ENCODE assay signal across 9 cellular contexts in the genomic region with DNA sequence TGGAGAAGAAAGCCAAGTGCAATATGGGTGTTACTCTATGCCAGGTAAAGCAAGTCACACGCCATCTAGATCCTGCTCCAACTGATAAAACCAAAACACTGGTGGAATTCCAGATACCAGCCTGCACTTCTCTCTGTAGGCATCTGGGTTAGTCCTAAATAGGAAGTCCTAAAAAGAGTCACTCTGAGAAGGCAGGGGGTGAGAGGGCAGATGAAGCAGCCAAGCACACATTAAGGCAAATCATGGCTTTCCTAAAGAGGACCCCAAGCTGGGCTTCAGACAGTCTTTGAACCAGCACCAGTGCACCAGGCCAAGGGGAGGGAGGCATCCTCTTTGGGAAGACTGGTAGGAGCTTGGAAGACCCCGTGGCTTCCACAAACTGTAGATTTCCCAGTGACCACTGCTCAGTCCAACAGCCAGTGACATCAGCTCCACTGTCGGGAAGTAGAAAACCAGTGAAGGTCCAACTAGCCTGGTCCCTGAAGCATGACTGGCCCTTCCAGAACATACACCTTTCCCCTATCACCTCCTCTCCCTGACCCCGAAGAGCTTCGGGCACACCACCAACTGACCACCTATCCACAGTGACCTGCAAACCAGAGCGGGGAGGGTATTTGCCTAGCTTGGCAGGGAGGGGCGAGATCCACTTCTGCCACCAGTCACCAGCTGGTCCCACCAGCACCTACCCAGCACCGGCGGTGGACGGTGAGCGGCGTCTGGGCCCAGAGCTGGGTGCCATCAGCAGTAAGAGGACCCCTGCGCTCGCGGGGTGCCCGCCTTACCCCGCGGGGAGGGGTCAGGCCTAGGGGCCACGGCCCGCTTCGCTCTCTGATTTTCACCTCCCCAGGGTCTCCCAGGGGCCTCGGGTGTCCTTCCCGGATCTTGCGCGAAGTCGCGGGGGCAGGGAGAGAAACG. TPM values are rescaled to one million over a fixed set of nuclear protein-coding genes. Genes with fewer than 3 reads are reported as not detected.
DNase-seq lines count a peak whose midpoint lies in the region; ATAC-seq, FAIRE-seq and TF ChIP-seq lines count a peak whose summit lies in the region.
"Had no signal": no experiment of that assay in that cellular context is flagged by ENCODE, and none has a peak within 500 bp of the region (broad histone marks: within the 10 kb centered on the region; RNA-seq: fewer than 3 reads in every experiment).

No MANE protein-coding gene starts in this region.

- peaks cover 66% of the 10 kb centered on the region for H3K79me2 ChIP-seq in GM12878 (ENCODE audit: control insufficient read depth, insufficient read depth, low read length)

- no peaks in the 10 kb centered on the region for H3K27me3 Mint-ChIP-seq in stimulated activated memory B cell treated with anti-CD40 and anti-IgM and Interleukin-4, amounts not matched to agents 10 μg/mL and 1 μg/mL and 100 μg/mL, for 72 hours

- H3K4me3 Mint-ChIP-seq in stimulated activated memory B cell treated with anti-CD40 and anti-IgM and Interleukin-4, amounts not matched to agents 10 μg/mL and 1 μg/mL and 100 μg/mL, for 72 hours: peak overlapping the region; percentile 86

- peak overlapping the region; percentile 95 for H3K4me2 ChIP-seq in GM12878 (ENCODE audit: control insufficient read depth, insufficient read depth)

- H3K4me1 ChIP-seq in NT2/D1 (ENCODE audit: insufficient read depth, insufficient read length) (peaks cover 8% of the 10 kb centered on the region), GM12878 (ENCODE audit: control insufficient read depth, insufficient read depth, low read length) (peaks cover 17% of the 10 kb centered on the region; the same call in 1 of the 2 replicates)

- intact Hi-C loops in GM12878 (cut with micrococcal nuclease; ENCODE audit: unreplicated experiment): no loop called here

- POLR2A ChIA-PET in GM12878 (lab: Charles Lee): interaction anchor here (0.8 to 1.5 kb wide), 6 partner anchors 13 to 265 kb away, joined by 3 to 6 read pairs (median 3); a partner anchor contains a TSS

- peak; percentile 20 for ATAC-seq in GM12878
- ATAC-seq in stimulated activated memory B cell treated with anti-CD40 and anti-IgM and Interleukin-4, amounts not matched to agents 10 μg/mL and 1 μg/mL and 100 μg/mL, for 72 hours: peak; percentile 14
- ATAC-seq in GM19324 (IDR thresholded peaks at IDR 0.05; ENCODE audit: low FRiP score, unreplicated experiment): no peak

- H3K27ac Mint-ChIP-seq in stimulated activated memory B cell treated with anti-CD40 and anti-IgM and Interleukin-4, amounts not matched to agents 10 μg/mL and 1 μg/mL and 100 μg/mL, for 72 hours: peak overlapping the region; percentile 98

- SMC1A ChIA-PET in GM12878 (lab: Charles Lee; ENCODE audit: uncharacterized antibody, unreplicated experiment): interaction anchor here (0.9 to 1.5 kb wide), 6 partner anchors 9 to 147 kb away, joined by 3 to 6 read pairs (median 4); no protein-coding TSS in a partner anchor

- TF ChIP-seq CTCF in GM12878 (IDR thresholded peaks at IDR 0.05 in 2 of 3, conservative IDR thresholded peaks at IDR 0.05 in 1 of 3; ENCODE audit: control insufficient read depth in 2 of 3, extremely low read depth in 1 of 3, insufficient read depth in 1 of 3, low read depth in 3 of 3, low read length in 3 of 3): no peak

- H3K27me3 ChIP-seq in NT2/D1 (ENCODE audit: insufficient read depth, insufficient read length): no peaks in the 10 kb centered on the region
- H3K27me3 ChIP-seq in GM12878 (replicated peaks in 1 of 2; ENCODE audit: control insufficient read depth in 2 of 2, insufficient read depth in 2 of 2, low read length in 1 of 2): no peaks in the 10 kb centered on the region

- in situ Hi-C loops in GM12878 (cut with MboI): no loop called here

- TF ChIP-seq POLR2A in GM12878 (IDR thresholded peaks at IDR 0.05; ENCODE audit: low read depth, low read length): peak; percentile 58

- H3K9ac ChIP-seq in NT2/D1 (ENCODE audit: insufficient read length, low read depth) (peak overlapping the region; percentile 87), GM12878 (ENCODE audit: control insufficient read depth, insufficient read depth, low read length) (peak overlapping the region; percentile 94)

- no peak for TF ChIP-seq EP300 in GM12878 (IDR thresholded peaks at IDR 0.05; ENCODE audit: borderline replicate concordance in 1 of 2, control insufficient read depth in 1 of 2, low read depth in 2 of 2, low read length in 2 of 2)

- peaks cover 2% of the 10 kb centered on the region for H3K36me3 Mint-ChIP-seq in stimulated activated memory B cell treated with anti-CD40 and anti-IgM and Interleukin-4, amounts not matched to agents 10 μg/mL and 1 μg/mL and 100 μg/mL, for 72 hours

- H3K36me3 ChIP-seq in NT2/D1 (ENCODE audit: insufficient read depth, insufficient read length, low read length) (peaks cover 13% of the 10 kb centered on the region), GM12878 (ENCODE audit: control insufficient read depth in 2 of 2, insufficient read depth in 2 of 2, low read length in 1 of 2) (no peaks in the 10 kb centered on the region; a peak in 1 of 4 replicates)

- H3K27ac ChIP-seq in GM12878 (ENCODE audit: control insufficient read depth, insufficient read depth): peak overlapping the region; percentile 92

- H3K4me3 ChIP-seq in NT2/D1 (ENCODE audit: insufficient read length, low read depth) (peak overlapping the region; percentile 54), GM12878 (peak overlapping the region; percentile 97)

- H4K20me1 ChIP-seq in GM12878 (ENCODE audit: control insufficient read depth, insufficient read depth): no peaks in the 10 kb centered on the region

- H3K9me3 Mint-ChIP-seq in stimulated activated memory B cell treated with anti-CD40 and anti-IgM and Interleukin-4, amounts not matched to agents 10 μg/mL and 1 μg/mL and 100 μg/mL, for 72 hours: no peaks in the 10 kb centered on the region

- peak; percentile 29 for DNase-seq in activated CD4-positive, alpha-beta T cell treated with anti-CD3 and anti-CD28 coated beads for 48 hours
- no peak for DNase-seq in activated CD4-positive, alpha-beta T cell treated with anti-CD3 and anti-CD28 coated beads for 4 hours
- DNase-seq in NT2/D1 (ENCODE audit: low read depth, low spot score) (no peak), GM12878 (ENCODE audit: low read depth, low spot score) (no peak), kidney tubule cell (ENCODE audit: low spot score) (peak; percentile 59), NCI-H345 treated with DMSO at 0.1 percent for 48 hours (lab: John Stamatoyannopoulos, UW; ENCODE audit: unreplicated experiment) (no peak)

- H2AFZ ChIP-seq in GM12878 (ENCODE audit: control insufficient read depth, low read depth, low read length): peak overlapping the region; percentile 29; the same call in 1 of the 2 replicates

- RAD21 ChIA-PET in GM12878 (lab: Charles Lee; ENCODE audit: unreplicated experiment): interaction anchor here (0.9 to 3.0 kb wide), 8 partner anchors 8 to 212 kb away, joined by 3 to 16 read pairs (median 6); a partner anchor contains a TSS

- BruUV-seq in GM12878 (replicated peaks; lab: Mats Ljungman, UMichigan): no TSS peak

- TF ChIP-seq RAD21 in GM12878 (IDR thresholded peaks at IDR 0.05; ENCODE audit: insufficient read depth, low read depth, low read length): no peak

- WGBS in GM12878 (ENCODE audit: insufficient coverage, insufficient replicate concordance, low lambda C conversion rate, missing lambda C conversion rate): 2% methylated on average over 25 of the region's 28 CpGs

- FAIRE-seq in GM12878 (lab: Jason Lieb, UNC): no peak
- FAIRE-seq: endometrium had no signal

- H3K9me3 ChIP-seq in NT2/D1 (ENCODE audit: insufficient read depth, low read length) (peaks cover 12% of the 10 kb centered on the region; the same call in 1 of the 2 replicates), GM12878 (replicated peaks; ENCODE audit: control insufficient read depth, insufficient read depth, low read length) (no peaks in the 10 kb centered on the region)

- CTCF ChIA-PET in GM12878 (lab: Yijun Ruan, JAX): interaction anchor here (0.6 to 1.4 kb wide), 4 partner anchors 13 to 620 kb away, joined by 3 to 5 read pairs (median 4); no protein-coding TSS in a partner anchor

- peaks cover 72% of the 10 kb centered on the region for H3K4me1 Mint-ChIP-seq in stimulated activated memory B cell treated with anti-CD40 and anti-IgM and Interleukin-4, amounts not matched to agents 10 μg/mL and 1 μg/mL and 100 μg/mL, for 72 hours

TF ChIP-seq in GM12878, 131 proteins besides CTCF, POLR2A, EP300 and RAD21 (continues in another document):
- TF ChIP-seq, protein P1, sequence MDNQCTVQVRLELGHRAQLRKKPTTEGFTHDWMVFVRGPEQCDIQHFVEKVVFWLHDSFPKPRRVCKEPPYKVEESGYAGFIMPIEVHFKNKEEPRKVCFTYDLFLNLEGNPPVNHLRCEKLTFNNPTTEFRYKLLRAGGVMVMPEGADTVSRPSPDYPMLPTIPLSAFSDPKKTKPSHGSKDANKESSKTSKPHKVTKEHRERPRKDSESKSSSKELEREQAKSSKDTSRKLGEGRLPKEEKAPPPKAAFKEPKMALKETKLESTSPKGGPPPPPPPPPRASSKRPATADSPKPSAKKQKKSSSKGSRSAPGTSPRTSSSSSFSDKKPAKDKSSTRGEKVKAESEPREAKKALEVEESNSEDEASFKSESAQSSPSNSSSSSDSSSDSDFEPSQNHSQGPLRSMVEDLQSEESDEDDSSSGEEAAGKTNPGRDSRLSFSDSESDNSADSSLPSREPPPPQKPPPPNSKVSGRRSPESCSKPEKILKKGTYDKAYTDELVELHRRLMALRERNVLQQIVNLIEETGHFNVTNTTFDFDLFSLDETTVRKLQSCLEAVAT (IDR thresholded peaks at IDR 0.05): peak; percentile 32; the same call in 1 of the 2 replicates
- 0 out of 2 replicates have a peak, but pooled peaks have one; percentile 16 for TF ChIP-seq ATF7 (IDR thresholded peaks at IDR 0.05; ENCODE audit: low read depth)
- no peak for TF ChIP-seq BHLHE40 (IDR thresholded peaks at IDR 0.05; ENCODE audit: borderline replicate concordance in 1 of 2, low read depth in 2 of 2, low read length in 1 of 2)

RNA-seq across cellular contexts. Expression of a gene that starts 1.0 kb away (rescaled TPM):
- total RNA-seq in GM12878 (2013; cell fraction: nucleolus; rRNA removed): 62.4 and 64.8 TPM in 2 replicates
- 111 and 121 TPM in 2 replicates for total RNA-seq in GM12878 (2014; rRNA removed)
- 124 and 125 TPM in 2 replicates for total RNA-seq in GM12878 (2014; rRNA removed; fragmentation: Illumina TruSeq; extraction: Trizol)
- 168 and 173 TPM in 2 replicates for total RNA-seq in GM12878 (2021)
- 90.1 TPM for polyA plus RNA-seq in GM12878 (2011; ENCODE audit: low read depth)
- polyA plus RNA-seq in GM12878 (2011; rRNA removed): 99.2 and 112 TPM in 2 replicates
- 193 and 266 TPM in 2 replicates for polyA plus RNA-seq in GM12878 (2011; cell fraction: cytosol; rRNA removed)
- 74.4 and 94.9 TPM in 2 replicates for polyA plus RNA-seq in GM12878 (2011; cell fraction: nucleus; rRNA removed)
- 120 and 148 TPM in 2 replicates for polyA plus RNA-seq in GM12878 (2012)
- polyA plus RNA-seq in GM12878 (2014; fragmentation: Illumina TruSeq; extraction: Trizol): 196 and 211 TPM in 2 replicates
- polyA plus RNA-seq in GM12878 (2014; fragmentation: Nextera tagmentation; extraction: Ambion mirVana): 100 to 1,000 TPM; 144 to 195 TPM
- polyA plus RNA-seq in GM12878 (2014; rRNA removed): 103 and 115 TPM in 2 replicates
- polyA plus RNA-seq in GM12878 (2016; fragmentation: Nextera tagmentation; extraction: Ambion mirVana): 100 to 1,000 TPM; 150 to 154 TPM
- polyA minus RNA-seq in GM12878 (2011; rRNA and poly(A)+ RNA removed): 92.1 and 148 TPM in 2 replicates
- 52.1 and 57.0 TPM in 2 replicates for polyA minus RNA-seq in GM12878 (2011; cell fraction: cytosol; rRNA and poly(A)+ RNA removed)
- 28.7 and 56.3 TPM in 2 replicates for polyA minus RNA-seq in GM12878 (2011; cell fraction: nucleus; rRNA and poly(A)+ RNA removed)

Comparison
In these comparisons a context has a peak if more than half of its experiments do, and no peak if none do; other contexts are left out.
1. DNase-seq: peak in activated CD4-positive, alpha-beta T cell treated with anti-CD3 and anti-CD28 coated beads for 48 hours (single experiment) and kidney tubule cell (single experiment); none in activated CD4-positive, alpha-beta T cell treated with anti-CD3 and anti-CD28 coated beads for 4 hours (0 of 2), NT2/D1 (single experiment), GM12878 (single experiment) and NCI-H345 treated with DMSO at 0.1 percent for 48 hours (single experiment).